ENCODE assay signal across 9 cellular contexts in genomic region chr3:47443611-47443995, GRCh38. TPM values are rescaled to one million over a fixed set of nuclear protein-coding genes. Genes with fewer than 3 reads are reported as not detected.
DNase-seq lines count a peak whose midpoint lies in the region; ATAC-seq, FAIRE-seq and TF ChIP-seq lines count a peak whose summit lies in the region.
"Had no signal": no experiment of that assay in that cellular context is flagged by ENCODE, and none has a peak within 500 bp of the region (broad histone marks: within the 10 kb centered on the region; RNA-seq: fewer than 3 reads in every experiment).

No MANE protein-coding gene starts in this region.

- H3K27ac ChIP-seq in H1 (ENCODE audit: low read depth, low read length) = peak overlapping the region; percentile 57; the same call in 1 of the 2 replicates

- peaks cover 0 to 1% of the 10 kb centered on the region in 2 experiments for H4K20me1 ChIP-seq in H1 (replicated peaks in 1 of 2; ENCODE audit: control insufficient read depth in 1 of 2, insufficient read depth in 2 of 2, low read length in 2 of 2)

- H3K18ac ChIP-seq in H1 (ENCODE audit: extremely low read depth, low read length) = no peak overlapping the region

- no peak for ATAC-seq in activated CD8-positive, alpha-beta T cell treated with anti-CD3 and anti-CD28 coated beads for 36 hours
- no peak for ATAC-seq in activated CD8-positive, alpha-beta T cell treated with anti-CD3 and anti-CD28 coated beads, Interleukin-2, amount 10 ng/mL, durations not matched to agents 7 days and 5 days
- no peak for ATAC-seq in HG03354 (IDR thresholded peaks at IDR 0.05; ENCODE audit: poor library complexity, severe bottlenecking, unreplicated experiment)

- H3K9ac ChIP-seq in H1 (replicated peaks in 1 of 4; ENCODE audit: extremely low read depth in 1 of 4, low read depth in 3 of 4, low read length in 3 of 4) = no peak overlapping the region
- peak overlapping the region; percentile 48 for H3K9ac ChIP-seq in mucosa of stomach (ENCODE audit: low read length)

- FAIRE-seq in H1 (lab: Jason Lieb, UNC) = no peak

- H3K23me2 ChIP-seq in H1 (ENCODE audit: low read depth, low read length) = no peaks in the 10 kb centered on the region; the same call in 1 of the 2 replicates

- TF ChIP-seq RAD21 in H1 (IDR thresholded peaks at IDR 0.05 in 1 of 2, conservative IDR thresholded peaks at IDR 0.05 in 1 of 2; ENCODE audit: low read depth in 2 of 2, low read length in 2 of 2) = no peak

- H2BK5ac ChIP-seq in H1 (ENCODE audit: low read depth, low read length) = peak overlapping the region; percentile 66; the same call in 1 of the 2 replicates

- no peaks in the 10 kb centered on the region for H3K27me3 Mint-ChIP-seq in activated CD8-positive, alpha-beta T cell treated with anti-CD3 and anti-CD28 coated beads for 36 hours
- H3K27me3 Mint-ChIP-seq in activated CD8-positive, alpha-beta T cell treated with anti-CD3 and anti-CD28 coated beads, Interleukin-2, amount 10 ng/mL, durations not matched to agents 7 days and 5 days (ENCODE audit: low read depth) = no peaks in the 10 kb centered on the region
- no peaks in the 10 kb centered on the region for H3K27me3 Mint-ChIP-seq in type B pancreatic cell

- H3K4me1 ChIP-seq in H1 (replicated peaks in 1 of 4; ENCODE audit: control insufficient read depth in 3 of 4, insufficient read depth in 4 of 4, low read length in 3 of 4) (peaks cover 0 to 2% (median 0%) of the 10 kb centered on the region in 4 experiments; a peak in 2 of 7 replicates), mucosa of stomach (ENCODE audit: control insufficient read depth, insufficient read depth, low read length) (peaks cover 36% of the 10 kb centered on the region)

- H3K27me3 ChIP-seq in H1 (replicated peaks in 1 of 4; ENCODE audit: control insufficient read depth in 3 of 4, extremely low read depth in 1 of 4, insufficient read depth in 3 of 4, low read length in 3 of 4) = no peaks in the 10 kb centered on the region
- no peaks in the 10 kb centered on the region for H3K27me3 ChIP-seq in mucosa of stomach (ENCODE audit: control insufficient read depth, insufficient read depth, low read length)

- H3K4me2 ChIP-seq in H1 (ENCODE audit: insufficient read depth in 1 of 2, low read depth in 2 of 2, low read length in 2 of 2) = no peak overlapping the region

- H2BK120ac ChIP-seq in H1 (replicated peaks; ENCODE audit: low read depth, low read length) = no peak overlapping the region

- no peak overlapping the region for H4K91ac ChIP-seq in H1 (replicated peaks; ENCODE audit: insufficient read length, low read length)

- H3K4me3 Mint-ChIP-seq in activated CD8-positive, alpha-beta T cell treated with anti-CD3 and anti-CD28 coated beads for 36 hours = no peak overlapping the region
- no peak overlapping the region for H3K4me3 Mint-ChIP-seq in activated CD8-positive, alpha-beta T cell treated with anti-CD3 and anti-CD28 coated beads, Interleukin-2, amount 10 ng/mL, durations not matched to agents 7 days and 5 days
- H3K4me3 Mint-ChIP-seq in type B pancreatic cell = peak overlapping the region; percentile 19

- peaks cover 5% of the 10 kb centered on the region for H3K9me3 Mint-ChIP-seq in activated CD8-positive, alpha-beta T cell treated with anti-CD3 and anti-CD28 coated beads for 36 hours
- H3K9me3 Mint-ChIP-seq in activated CD8-positive, alpha-beta T cell treated with anti-CD3 and anti-CD28 coated beads, Interleukin-2, amount 10 ng/mL, durations not matched to agents 7 days and 5 days (ENCODE audit: insufficient read depth) = peaks cover 7% of the 10 kb centered on the region
- peaks cover 10% of the 10 kb centered on the region for H3K9me3 Mint-ChIP-seq in type B pancreatic cell

- peaks cover 2 to 62% of the 10 kb centered on the region in 2 experiments; a peak in 2 of 4 replicates for H3K79me2 ChIP-seq in H1 (ENCODE audit: control insufficient read depth in 1 of 2, insufficient read depth in 2 of 2, low read length in 2 of 2)

- no peak overlapping the region for H3K14ac ChIP-seq in H1 (ENCODE audit: insufficient read length)

- no peak overlapping the region for H3K4ac ChIP-seq in H1 (replicated peaks; ENCODE audit: insufficient read length, low read depth, low read length)

- H3K56ac ChIP-seq in H1 (replicated peaks; ENCODE audit: insufficient read length, low read depth, low read length) = no peak overlapping the region

- no peak overlapping the region for H4K8ac ChIP-seq in H1 (ENCODE audit: extremely low read depth, insufficient read depth, low read length)

- no peak for TF ChIP-seq EP300 in H1 (IDR thresholded peaks at IDR 0.05; ENCODE audit: borderline replicate concordance in 1 of 2, low read depth in 2 of 2, low read length in 2 of 2)

- H2AFZ ChIP-seq in H1 (ENCODE audit: low read length) = no peak overlapping the region

- no peak overlapping the region for H2AK5ac ChIP-seq in H1 (ENCODE audit: low read depth, low read length)

- H3K4me1 Mint-ChIP-seq in activated CD8-positive, alpha-beta T cell treated with anti-CD3 and anti-CD28 coated beads for 36 hours (ENCODE audit: low read depth) = peaks cover 8% of the 10 kb centered on the region
- H3K4me1 Mint-ChIP-seq in activated CD8-positive, alpha-beta T cell treated with anti-CD3 and anti-CD28 coated beads, Interleukin-2, amount 10 ng/mL, durations not matched to agents 7 days and 5 days (ENCODE audit: low read depth) = no peaks in the 10 kb centered on the region
- H3K4me1 Mint-ChIP-seq in type B pancreatic cell (ENCODE audit: unreplicated experiment) = peaks cover 16% of the 10 kb centered on the region

- H3K36me3 ChIP-seq in H1 (ENCODE audit: control insufficient read depth in 2 of 4, insufficient read depth in 4 of 4, low read length in 3 of 4) (peaks cover 0 to 23% (median 8%) of the 10 kb centered on the region in 4 experiments; a peak in 4 of 8 replicates), mucosa of stomach (ENCODE audit: control insufficient read depth, insufficient read depth, low read length) (no peaks in the 10 kb centered on the region)

- H2BK12ac ChIP-seq in H1 (ENCODE audit: low read depth, low read length) = no peak overlapping the region

- H3K36me3 Mint-ChIP-seq in activated CD8-positive, alpha-beta T cell treated with anti-CD3 and anti-CD28 coated beads for 36 hours (ENCODE audit: low read depth) = peaks cover 19% of the 10 kb centered on the region
- H3K36me3 Mint-ChIP-seq in activated CD8-positive, alpha-beta T cell treated with anti-CD3 and anti-CD28 coated beads, Interleukin-2, amount 10 ng/mL, durations not matched to agents 7 days and 5 days (ENCODE audit: low read depth) = peaks cover 33% of the 10 kb centered on the region
- H3K36me3 Mint-ChIP-seq in type B pancreatic cell = peaks cover 23% of the 10 kb centered on the region

- H3K23ac ChIP-seq in H1 (ENCODE audit: insufficient read length) = no peak overlapping the region

- WGBS in H1 (ENCODE audit: extremely low coverage in 1 of 2, insufficient coverage in 1 of 2, insufficient read length in 1 of 2, insufficient replicate concordance in 2 of 2, low coverage in 1 of 2, low lambda C conversion rate in 2 of 2, missing lambda C conversion rate in 1 of 2), 2 experiments = 83% methylated on average over 5 of the region's 5 CpGs; no CpG with 5 or more reads in 1 of the 2 experiments

- H3K4me3 ChIP-seq in H1 (ENCODE audit: extremely low read depth in 1 of 4, insufficient read depth in 2 of 4, low read depth in 3 of 4, low read length in 4 of 4) = no peak overlapping the region
- no peak overlapping the region for H3K4me3 ChIP-seq in mucosa of stomach (ENCODE audit: low read length)

- H2BK15ac ChIP-seq in H1 (ENCODE audit: low read length) = no peak overlapping the region

- DNase-seq in activated CD8-positive, alpha-beta T cell treated with anti-CD3 and anti-CD28 coated beads for 36 hours = no peak
- no peak for DNase-seq in activated CD8-positive, alpha-beta T cell treated with anti-CD3 and anti-CD28 coated beads, Interleukin-2, amount 10 ng/mL, durations not matched to agents 7 days and 5 days
- no peak for DNase-seq in H1 (ENCODE audit: low read depth in 1 of 2, low spot score in 2 of 2)
- peak; percentile 60 for DNase-seq in type B pancreatic cell (ENCODE audit: extremely low spot score, unreplicated experiment)
- no peak for DNase-seq in COLO668 (lab: John Stamatoyannopoulos, UW; ENCODE audit: unreplicated experiment)
- DNase-seq in anterior cingulate cortex (lab: John Stamatoyannopoulos, UW) = no peak
- DNase-seq: NCI-H524 had no signal

- peak overlapping the region; percentile 14 for H3K27ac Mint-ChIP-seq in activated CD8-positive, alpha-beta T cell treated with anti-CD3 and anti-CD28 coated beads for 36 hours
- H3K27ac Mint-ChIP-seq in activated CD8-positive, alpha-beta T cell treated with anti-CD3 and anti-CD28 coated beads, Interleukin-2, amount 10 ng/mL, durations not matched to agents 7 days and 5 days = no peak overlapping the region
- peak overlapping the region; percentile 91 for H3K27ac Mint-ChIP-seq in type B pancreatic cell

- no peak for TF ChIP-seq CTCF in activated CD8-positive, alpha-beta T cell treated with anti-CD3 and anti-CD28 coated beads for 36 hours (IDR thresholded peaks at IDR 0.05)
- TF ChIP-seq CTCF in H1 (IDR thresholded peaks at IDR 0.05; ENCODE audit: control extremely low read depth in 1 of 3, insufficient read depth in 1 of 3, low read depth in 1 of 3, low read length in 3 of 3) = no peak
- no peak for TF ChIP-seq CTCF in type B pancreatic cell (conservative IDR thresholded peaks at IDR 0.05)

- peaks cover 3% of the 10 kb centered on the region for H3K79me1 ChIP-seq in H1 (ENCODE audit: low read depth, low read length)

- TF ChIP-seq POLR2A in H1 (IDR thresholded peaks at IDR 0.05; ENCODE audit: control extremely low read depth in 1 of 2, low read depth in 2 of 2, low read length in 2 of 2) = no peak

- H3K9me3 ChIP-seq in H1 (ENCODE audit: insufficient read depth in 2 of 2, low read depth in 1 of 2, low read length in 1 of 2) = no peaks in the 10 kb centered on the region
- no peaks in the 10 kb centered on the region for H3K9me3 ChIP-seq in mucosa of stomach (ENCODE audit: control insufficient read depth, low read length)

- H4K5ac ChIP-seq in H1 (ENCODE audit: insufficient read length, low read depth, low read length) = no peak overlapping the region

- intact Hi-C loops in activated CD8-positive, alpha-beta T cell treated with anti-CD3 and anti-CD28 coated beads for 36 hours (cut with micrococcal nuclease) = no loop called here

- POLR2A ChIA-PET in activated CD8-positive, alpha-beta T cell treated with anti-CD3 and anti-CD28 coated beads for 36 hours (lab: Charles Lee) = interaction anchor here (1.2 kb wide), 1 partner anchor 14 kb away, joined by 3 read pairs; no protein-coding TSS in a partner anchor
- POLR2A ChIA-PET in activated CD8-positive, alpha-beta T cell treated with anti-CD3 and anti-CD28 coated beads, Interleukin-2, amount 10 ng/mL, durations not matched to agents 7 days and 5 days (lab: Charles Lee) = interaction anchor here (0.7 kb wide), 1 partner anchor 23 kb away, joined by 3 read pairs; no protein-coding TSS in a partner anchor
- POLR2A ChIA-PET in H1 (lab: Charles Lee; ENCODE audit: partially characterized antibody) = interaction anchor here (1.2 kb wide), 1 partner anchor 9 kb away, joined by 4 read pairs; no protein-coding TSS in a partner anchor

- no peak overlapping the region for H2BK20ac ChIP-seq in H1 (ENCODE audit: low read length)

- CTCF ChIA-PET in activated CD8-positive, alpha-beta T cell treated with anti-CD3 and anti-CD28 coated beads for 36 hours (lab: Charles Lee) = no interaction called here
- CTCF ChIA-PET in activated CD8-positive, alpha-beta T cell treated with anti-CD3 and anti-CD28 coated beads, Interleukin-2, amount 10 ng/mL, durations not matched to agents 7 days and 5 days (lab: Charles Lee) = no interaction called here
- CTCF ChIA-PET in H1 (lab: Charles Lee; ENCODE audit: partially characterized antibody) = interaction anchor here (0.5 to 2.4 kb wide), 5 partner anchors 22 to 164 kb away, joined by 3 to 10 read pairs (median 3); partner anchors contain the start of gene SCAP

RNA-seq across cellular contexts. Expression of gene SCAP, which starts 32.1 kb away (rescaled TPM):
- 10 to 100 TPM; 45.1 to 52.2 TPM for total RNA-seq in activated CD8-positive, alpha-beta T cell treated with anti-CD3 and anti-CD28 coated beads for 36 hours
- 10 to 100 TPM; 57.5 to 60.7 TPM for total RNA-seq in activated CD8-positive, alpha-beta T cell treated with anti-CD3 and anti-CD28 coated beads, Interleukin-2, amount 10 ng/mL, durations not matched to agents 7 days and 5 days
- 110 and 114 TPM in 2 replicates for total RNA-seq in H1 (2021; fragmentation: NEBNext Ultra II Directional; extraction: Animal tissue kit (Norgen Biotek cat#: 25700))
- polyA plus RNA-seq in H1 (2011; rRNA removed) = 74.0 and 103 TPM in 2 replicates
- 54.6 TPM for polyA plus RNA-seq in H1 (2011; cell fraction: cytosol; rRNA removed)
- polyA plus RNA-seq in H1 (2011; cell fraction: nucleus; rRNA removed) = 199 TPM
- 90.9 to 110 TPM (median 102 TPM) in 4 replicates for polyA plus RNA-seq in H1 (2012, experiment 1 of 2)
- polyA plus RNA-seq in H1 (2012, experiment 2 of 2) = 93.2 TPM
- polyA plus RNA-seq in H1 (2013, experiment 1 of 2) = 90.5 TPM
- polyA plus RNA-seq in H1 (2013, experiment 2 of 2) = 93.1 TPM
- polyA minus RNA-seq in H1 (2011; rRNA and poly(A)+ RNA removed) = 153 and 157 TPM in 2 replicates
- 108 TPM for polyA minus RNA-seq in H1 (2011; cell fraction: cytosol; rRNA and poly(A)+ RNA removed)
- 97.7 TPM for polyA minus RNA-seq in H1 (2011; cell fraction: nucleus; rRNA and poly(A)+ RNA removed)
- total RNA-seq in type B pancreatic cell (ENCODE audit: low replicate concordance) = 77.5 and 106 TPM in 2 replicates
